ENCODE assay signal across 28 cellular contexts in genomic region chr6:22755605-22756004, GRCh38.
"Had no signal": no experiment of that assay in that cellular context is flagged by ENCODE, and none has a peak within 500 bp of the region (broad histone marks: within the 10 kb centered on the region; RNA-seq: fewer than 3 reads in every experiment).

No MANE protein-coding gene starts in this region.

- H3K9me3 ChIP-seq: SJCRH30 had no signal

- H3K4me1 ChIP-seq: SJCRH30 had no signal

- DNase-seq: activated CD4-positive, alpha-beta T cell treated with anti-CD3 and anti-CD28 coated beads, Interleukin-2, amount 10 ng/mL, durations not matched to agents 24 days and 14 days; activated CD4-positive, alpha-beta T cell treated with anti-CD3 and anti-CD28 coated beads, Interleukin-2, amount 50 U/mL, for 4 hours; activated CD4-positive, CD25-positive, alpha-beta regulatory T cell; activated CD8-positive, alpha-beta T cell treated with anti-CD3 and anti-CD28 coated beads for 36 hours; activated effector memory CD4-positive, alpha-beta T cell treated with anti-CD3 and anti-CD28 coated beads, Interleukin-2, amount 50 U/mL, for 16 hours; activated naive CD4-positive, alpha-beta T cell; activated naive CD4-positive, alpha-beta T cell treated with anti-CD3 and anti-CD28 coated beads, Interleukin-2, amount 50 U/mL, for 16 hours; activated naive CD8-positive, alpha-beta T cell treated with anti-CD3 and anti-CD28 coated beads for 36 hours; activated T-cell treated with anti-CD3 and anti-CD28 coated beads, Interleukin-2, amount 50 U/mL, for 1 hour; activated T-cell treated with anti-CD3 and anti-CD28 coated beads, Interleukin-2, amount 50 U/mL, for 72 hours; amniotic stem cell; aorta; brain microvascular endothelial cell; central memory CD4-positive, alpha-beta T cell; NCI-H1105; NCI-H1417 treated with DMSO at 0.1 percent for 48 hours; NCI-H187 treated with DMSO at 0.1 percent for 48 hours; NCI-H2081; NCI-H524; NCI-H82; NK-92 treated with Interleukin-12 subunit alpha and Interleukin-12 subunit beta, amount 100 ng/mL, for 24 hours; Right ventricle myocardium superior; SJCRH30; T1000; WERI-Rb-1 had no signal

- H3K27me3 ChIP-seq: brain microvascular endothelial cell, SJCRH30 had no signal

- ATAC-seq: activated CD8-positive, alpha-beta T cell treated with anti-CD3 and anti-CD28 coated beads for 36 hours; activated T-cell treated with anti-CD3 and anti-CD28 coated beads, Interleukin-2, amount 50 U/mL, for 72 hours; activated T-helper 17 cell treated with anti-CD3 and anti-CD28 coated beads, Interleukin-2, amount 50 U/mL, for 72 hours; K562 had no signal

- H3K36me3 ChIP-seq: brain microvascular endothelial cell, SJCRH30, WERI-Rb-1 had no signal

- H3K27ac ChIP-seq: brain microvascular endothelial cell, SJCRH30, SK-N-MC, WERI-Rb-1 had no signal

- H3K4me3 ChIP-seq: K562, SJCRH30, SK-N-MC had no signal
